8 cellular contexts compared by ENCODE assay signal in the genomic region with DNA sequence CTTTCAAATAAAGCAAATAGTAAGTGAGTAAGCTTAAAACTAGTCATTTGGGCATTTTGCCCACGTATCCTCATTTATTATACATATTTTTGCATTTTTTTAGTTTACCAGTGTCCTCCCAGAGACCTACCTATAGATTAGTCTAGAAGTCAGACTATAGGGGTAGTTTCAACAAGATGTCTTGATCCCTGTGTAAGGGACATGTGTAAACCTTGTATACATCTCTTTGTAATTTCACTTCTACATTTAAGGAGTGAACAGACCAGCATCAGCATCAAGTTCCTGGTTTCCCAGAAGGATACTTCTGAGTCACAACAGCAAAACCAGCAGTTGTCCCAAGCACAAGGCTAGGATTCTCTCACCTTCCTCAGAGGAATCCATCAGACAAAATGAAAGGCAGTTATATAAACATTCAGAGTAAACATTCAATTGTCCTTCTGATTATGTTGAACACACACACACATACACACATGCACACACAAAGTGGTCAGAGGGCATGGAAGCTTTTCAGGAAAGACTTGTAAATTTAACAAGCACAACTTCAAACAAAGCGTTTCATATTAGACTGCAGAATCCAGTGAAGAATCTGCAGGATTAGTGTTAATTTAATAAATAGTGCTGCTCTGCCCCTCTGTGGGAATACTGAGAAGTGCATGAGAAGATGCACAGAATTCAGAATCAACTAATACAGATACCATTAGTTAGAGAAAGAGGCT. TPM values are rescaled to one million over a fixed set of nuclear protein-coding genes. Genes with fewer than 3 reads are reported as not detected.
DNase-seq lines count a peak whose midpoint lies in the region; FAIRE-seq and TF ChIP-seq lines count a peak whose summit lies in the region.

No MANE protein-coding gene starts in this region.

- TF ChIP-seq POLR2A in esophagus muscularis mucosa (IDR thresholded peaks at IDR 0.05; ENCODE audit: low read depth): no peak

- H3K4me1 Mint-ChIP-seq in nephron: no peaks in the 10 kb centered on the region

- WGBS in esophagus muscularis mucosa: 29% methylated on average over 2 of the region's 2 CpGs

- H3K4me3 ChIP-seq in HAP-1: no peak overlapping the region
- H3K4me3 ChIP-seq in esophagus muscularis mucosa: no peak overlapping the region

- in situ Hi-C loops in ACHN (cut with HindIII; ENCODE audit: low pct_ligation_motif_present, low pct_unique_long_range_greater_than_20kb, low sequenced_read_pairs): no loop called here
- in situ Hi-C loops in HAP-1 (cut with MboI; ENCODE audit: low sequenced_read_pairs): loop anchor here (10.0 kb wide), 1 partner anchor 225 kb away; no protein-coding TSS in a partner anchor

- H3K27me3 Mint-ChIP-seq in nephron (ENCODE audit: low read depth): no peaks in the 10 kb centered on the region

- H3K27me3 ChIP-seq in HAP-1 (ENCODE audit: low read depth) (peaks cover 9% of the 10 kb centered on the region), esophagus muscularis mucosa (peaks cover 0 to 7% (median 0%) of the 10 kb centered on the region in 4 donors)

- no peaks in the 10 kb centered on the region for H3K9me3 Mint-ChIP-seq in nephron

- peak; percentile 55 to 71 (median 61) for TF ChIP-seq CTCF in esophagus muscularis mucosa (IDR thresholded peaks at IDR 0.05)
- TF ChIP-seq CTCF in nephron (IDR thresholded peaks at IDR 0.05; ENCODE audit: unreplicated experiment in 3 of 3): peak; percentile 70 to 82 (median 74)

- H3K27ac ChIP-seq in esophagus muscularis mucosa (replicated peaks in 1 of 4): no peak overlapping the region

- FAIRE-seq in TTC549 (lab: Jason Lieb, UNC): peak; percentile 68

- no peaks in the 10 kb centered on the region for H3K36me3 Mint-ChIP-seq in nephron (ENCODE audit: low read depth)

- no peak overlapping the region for H3K4me3 Mint-ChIP-seq in nephron

- intact Hi-C loops in esophagus muscularis mucosa (cut with DNase I): loop anchor here (10.0 kb wide), 1 partner anchor 1205 kb away; a partner anchor contains a TSS

- DNase-seq in ACHN: peak; percentile 39
- peak; percentile 18 for DNase-seq in GDM1 (lab: John Stamatoyannopoulos, UW)
- peak; percentile 46 to 50 for DNase-seq in HAP-1 (ENCODE audit: low spot score in 2 of 2)
- DNase-seq in LHCN-M2 (ENCODE audit: low read depth): peak; percentile 50
- DNase-seq in esophagus muscularis mucosa (ENCODE audit: extremely low spot score): no peak
- DNase-seq in cerebellar nuclear complex (lab: John Stamatoyannopoulos, UW): no peak

- H3K27ac Mint-ChIP-seq in nephron: no peak overlapping the region

- TF ChIP-seq EP300 in esophagus muscularis mucosa (IDR thresholded peaks at IDR 0.05): no peak

- H3K4me1 ChIP-seq in HAP-1: no peaks in the 10 kb centered on the region
- no peaks in the 10 kb centered on the region for H3K4me1 ChIP-seq in esophagus muscularis mucosa

- H3K36me3 ChIP-seq in HAP-1 (replicated peaks): no peaks in the 10 kb centered on the region
- H3K36me3 ChIP-seq in esophagus muscularis mucosa: no peaks in the 10 kb centered on the region

- H3K9me3 ChIP-seq in HAP-1 (no peaks in the 10 kb centered on the region), esophagus muscularis mucosa (no peaks in the 10 kb centered on the region)

RNA-seq across cellular contexts. Expression of a gene that starts 55.4 kb away (rescaled TPM):
- 198 and 227 TPM in 2 replicates for total RNA-seq in LHCN-M2 (2014; rRNA removed)
- polyA plus RNA-seq in LHCN-M2 (2012): 544 TPM
- 100 to 1,000 TPM; 129 to 251 (median 201) TPM for total RNA-seq in esophagus muscularis mucosa

Comparison
In these comparisons a context has a peak if more than half of its experiments do, and no peak if none do; other contexts are left out.
1. DNase-seq: peak in ACHN (single experiment), GDM1 (single experiment), HAP-1 (2 of 2) and LHCN-M2 (single experiment); none in esophagus muscularis mucosa (single experiment) and cerebellar nuclear complex (0 of 2).